In the genomic region with DNA sequence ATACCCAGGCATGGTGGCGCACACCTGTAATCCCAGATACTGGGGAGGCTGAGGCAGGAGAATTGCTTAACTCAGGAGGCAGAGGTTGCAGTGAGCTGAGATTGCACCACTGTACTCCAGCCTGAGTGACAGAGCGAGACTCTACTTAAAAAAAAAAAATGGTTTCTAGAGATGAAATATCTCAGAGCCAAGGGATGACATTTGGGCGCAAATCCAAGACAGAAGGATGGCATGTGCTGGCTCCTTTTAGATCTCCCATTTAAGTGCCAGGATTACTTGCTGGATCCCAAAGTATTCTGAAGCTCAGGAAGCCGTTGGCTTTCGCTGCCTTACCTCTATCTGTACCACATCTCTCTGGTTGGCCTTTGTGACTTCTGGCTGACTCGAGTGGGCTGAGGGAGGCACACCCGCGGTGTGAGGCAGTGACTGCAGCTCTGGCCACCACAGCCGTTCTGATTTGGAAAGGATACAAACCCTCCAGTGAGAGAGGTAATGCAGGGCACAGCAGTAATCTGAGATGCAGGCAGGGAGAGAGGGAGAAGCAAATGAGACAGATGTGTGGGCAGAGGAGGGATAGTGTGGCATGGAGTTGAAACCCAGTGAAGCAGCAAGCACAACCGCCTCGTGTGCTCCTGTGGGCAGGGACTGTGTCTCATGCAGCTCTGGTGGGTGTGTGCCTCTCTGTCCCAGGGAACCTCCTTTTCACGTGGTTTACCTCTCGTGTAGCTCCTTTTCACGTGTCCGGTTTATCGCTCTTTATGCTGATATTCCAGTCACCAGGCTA, we compare ENCODE assay signal across 13 cellular contexts. TPM values are rescaled to one million over a fixed set of nuclear protein-coding genes. Genes with fewer than 3 reads are reported as not detected.
DNase-seq lines count a peak whose midpoint lies in the region; ATAC-seq, FAIRE-seq and TF ChIP-seq lines count a peak whose summit lies in the region.
"Had no signal": no experiment of that assay in that cellular context is flagged by ENCODE, and none has a peak within 500 bp of the region (broad histone marks: within the 10 kb centered on the region; RNA-seq: fewer than 3 reads in every experiment).

No MANE protein-coding gene starts in this region.

- peaks cover 0 to 4% (median 0%) of the 10 kb centered on the region in 4 experiments; a peak in 2 of 7 replicates for H3K4me1 ChIP-seq in H1 (replicated peaks in 1 of 4; ENCODE audit: control insufficient read depth in 3 of 4, insufficient read depth in 4 of 4, low read length in 3 of 4)
- peaks cover 59% of the 10 kb centered on the region for H3K4me1 ChIP-seq in mucosa of stomach (ENCODE audit: control insufficient read depth, insufficient read depth, low read length)
- H3K4me1 ChIP-seq in esophagus squamous epithelium: peaks cover 9 to 17% (median 14%) of the 10 kb centered on the region in 3 donors

- TF ChIP-seq POLR2A in H1 (IDR thresholded peaks at IDR 0.05; ENCODE audit: control extremely low read depth in 1 of 2, low read depth in 2 of 2, low read length in 2 of 2) (no peak), esophagus squamous epithelium (IDR thresholded peaks at IDR 0.05) (no peak)

- POLR2A ChIA-PET in H1 (lab: Charles Lee; ENCODE audit: partially characterized antibody): no interaction called here

- no peak overlapping the region for H3K27ac ChIP-seq in H1 (ENCODE audit: low read depth, low read length)
- no peak overlapping the region for H3K27ac ChIP-seq in esophagus squamous epithelium

- no peak overlapping the region for H2AFZ ChIP-seq in H1 (ENCODE audit: low read length)

- no peak for FAIRE-seq in H1 (lab: Jason Lieb, UNC)

- no peak overlapping the region for H2BK15ac ChIP-seq in H1 (ENCODE audit: low read length)

- H3K36me3 ChIP-seq in H1 (ENCODE audit: control insufficient read depth in 2 of 4, insufficient read depth in 4 of 4, low read length in 3 of 4) (no peaks in the 10 kb centered on the region), mucosa of stomach (ENCODE audit: control insufficient read depth, insufficient read depth, low read length) (no peaks in the 10 kb centered on the region), esophagus squamous epithelium (no peaks in the 10 kb centered on the region)
- H3K36me3 ChIP-seq: upper lobe of left lung had no signal

- H4K91ac ChIP-seq in H1 (replicated peaks; ENCODE audit: insufficient read length, low read length): no peak overlapping the region

- peak; percentile 36 for DNase-seq in COLO668 (lab: John Stamatoyannopoulos, UW; ENCODE audit: unreplicated experiment)
- peak; percentile 74 for DNase-seq in NCI-H2029 treated with DMSO at 0.1 percent for 48 hours (lab: John Stamatoyannopoulos, UW)
- no peak for DNase-seq in H1 (ENCODE audit: low read depth in 1 of 2, low spot score in 2 of 2)
- no peak for DNase-seq in activated CD8-positive, alpha-beta memory T cell treated with anti-CD3 and anti-CD28 coated beads, Interleukin-2, amount 10 ng/mL, durations not matched to agents 7 days and 5 days
- no peak for DNase-seq in esophagus squamous epithelium (lab: John Stamatoyannopoulos, UW)
- DNase-seq in NCI-H345 treated with DMSO at 0.1 percent for 48 hours (lab: John Stamatoyannopoulos, UW; ENCODE audit: unreplicated experiment): no peak
- DNase-seq: activated effector memory CD4-positive, alpha-beta T cell treated with Interleukin-2 at 50 U/mL for 16 hours; MM.1S; NCI-H748 treated with DMSO at 0.1 percent for 48 hours; T1000; upper lobe of left lung had no signal

- H3K79me2 ChIP-seq in H1 (ENCODE audit: control insufficient read depth in 1 of 2, insufficient read depth in 2 of 2, low read length in 2 of 2): no peaks in the 10 kb centered on the region; a peak in 1 of 4 replicates

- no peak overlapping the region for H4K8ac ChIP-seq in H1 (ENCODE audit: extremely low read depth, insufficient read depth, low read length)

- TF ChIP-seq RAD21 in H1 (IDR thresholded peaks at IDR 0.05 in 1 of 2, conservative IDR thresholded peaks at IDR 0.05 in 1 of 2; ENCODE audit: low read depth in 2 of 2, low read length in 2 of 2): no peak

- H3K79me1 ChIP-seq in H1 (ENCODE audit: low read depth, low read length): no peaks in the 10 kb centered on the region; the same call in 1 of the 2 replicates

- H3K4me2 ChIP-seq in H1 (ENCODE audit: insufficient read depth in 1 of 2, low read depth in 2 of 2, low read length in 2 of 2): no peak overlapping the region

- no peak overlapping the region for H3K23ac ChIP-seq in H1 (ENCODE audit: insufficient read length)

- no peak overlapping the region for H3K9ac ChIP-seq in H1 (replicated peaks in 1 of 4; ENCODE audit: extremely low read depth in 1 of 4, low read depth in 3 of 4, low read length in 3 of 4)
- peak overlapping the region; percentile 32 for H3K9ac ChIP-seq in mucosa of stomach (ENCODE audit: low read length)

- CTCF ChIA-PET in H1 (lab: Charles Lee; ENCODE audit: partially characterized antibody): interaction anchor here (0.6 to 4.3 kb wide), 8 partner anchors 10 to 493 kb away, joined by 3 to 28 read pairs (median 4); no protein-coding TSS in a partner anchor
- CTCF ChIA-PET in activated CD8-positive, alpha-beta memory T cell treated with anti-CD3 and anti-CD28 coated beads, Interleukin-2, amount 10 ng/mL, durations not matched to agents 7 days and 5 days (lab: Charles Lee): interaction anchor here (0.7 to 4.6 kb wide), 5 partner anchors 9 to 90 kb away, joined by 3 to 37 read pairs (median 5); no protein-coding TSS in a partner anchor

- ATAC-seq in activated CD8-positive, alpha-beta memory T cell treated with anti-CD3 and anti-CD28 coated beads, Interleukin-2, amount 10 ng/mL, durations not matched to agents 7 days and 5 days: no peak
- ATAC-seq in HG02884 (IDR thresholded peaks at IDR 0.05; ENCODE audit: unreplicated experiment): no peak

- H2BK120ac ChIP-seq in H1 (replicated peaks; ENCODE audit: low read depth, low read length): no peak overlapping the region

- 90% methylated on average over 16 of the region's 16 CpGs; no CpG with 5 or more reads in 1 of the 2 experiments for WGBS in H1 (ENCODE audit: extremely low coverage in 1 of 2, insufficient coverage in 1 of 2, insufficient read length in 1 of 2, insufficient replicate concordance in 2 of 2, low coverage in 1 of 2, low lambda C conversion rate in 2 of 2, missing lambda C conversion rate in 1 of 2), 2 experiments
- 73 to 74% methylated on average over 12 to 15 of the region's 16 CpGs for WGBS in esophagus squamous epithelium, 2 donors

- H3K4me3 ChIP-seq in H1 (ENCODE audit: extremely low read depth in 1 of 4, insufficient read depth in 2 of 4, low read depth in 3 of 4, low read length in 4 of 4) (no peak overlapping the region), mucosa of stomach (ENCODE audit: low read length) (no peak overlapping the region), esophagus squamous epithelium (no peak overlapping the region)
- H3K4me3 ChIP-seq: upper lobe of left lung had no signal

- H3K14ac ChIP-seq in H1 (ENCODE audit: insufficient read length): no peak overlapping the region

- TF ChIP-seq CTCF in H1 (IDR thresholded peaks at IDR 0.05; ENCODE audit: control extremely low read depth in 1 of 3, insufficient read depth in 1 of 3, low read depth in 1 of 3, low read length in 3 of 3) (no peak), esophagus squamous epithelium (IDR thresholded peaks at IDR 0.05) (no peak)

- H3K27ac Mint-ChIP-seq in activated CD8-positive, alpha-beta memory T cell treated with anti-CD3 and anti-CD28 coated beads, Interleukin-2, amount 10 ng/mL, durations not matched to agents 7 days and 5 days: no peak overlapping the region

- H3K27me3 Mint-ChIP-seq in activated CD8-positive, alpha-beta memory T cell treated with anti-CD3 and anti-CD28 coated beads, Interleukin-2, amount 10 ng/mL, durations not matched to agents 7 days and 5 days: peaks cover 42% of the 10 kb centered on the region

- peaks cover 4% of the 10 kb centered on the region; the same call in 1 of the 2 replicates for H3K23me2 ChIP-seq in H1 (ENCODE audit: low read depth, low read length)

- H3K18ac ChIP-seq in H1 (ENCODE audit: extremely low read depth, low read length): no peak overlapping the region

- no peak overlapping the region for H3K4me3 Mint-ChIP-seq in activated CD8-positive, alpha-beta memory T cell treated with anti-CD3 and anti-CD28 coated beads, Interleukin-2, amount 10 ng/mL, durations not matched to agents 7 days and 5 days

- no peak overlapping the region for H3K56ac ChIP-seq in H1 (replicated peaks; ENCODE audit: insufficient read length, low read depth, low read length)

- H2BK12ac ChIP-seq in H1 (ENCODE audit: low read depth, low read length): 0 out of 2 replicates have a peak overlapping the region, but pooled peaks have one; percentile 69

- no peak overlapping the region for H3K4ac ChIP-seq in H1 (replicated peaks; ENCODE audit: insufficient read length, low read depth, low read length)

- no peak overlapping the region; the same call in 1 of the 2 replicates for H2AK5ac ChIP-seq in H1 (ENCODE audit: low read depth, low read length)

- H2BK5ac ChIP-seq in H1 (ENCODE audit: low read depth, low read length): no peak overlapping the region

- H4K20me1 ChIP-seq in H1 (replicated peaks in 1 of 2; ENCODE audit: control insufficient read depth in 1 of 2, insufficient read depth in 2 of 2, low read length in 2 of 2): peaks cover 3 to 9% of the 10 kb centered on the region in 2 experiments

- no peak overlapping the region for H4K5ac ChIP-seq in H1 (ENCODE audit: insufficient read length, low read depth, low read length)

- intact Hi-C loops in esophagus squamous epithelium (cut with DNase I): no loop called here

- no peak for TF ChIP-seq EP300 in H1 (IDR thresholded peaks at IDR 0.05; ENCODE audit: borderline replicate concordance in 1 of 2, low read depth in 2 of 2, low read length in 2 of 2)

- no peak overlapping the region for H2BK20ac ChIP-seq in H1 (ENCODE audit: low read length)

- H3K27me3 ChIP-seq in H1 (replicated peaks in 1 of 4; ENCODE audit: control insufficient read depth in 3 of 4, extremely low read depth in 1 of 4, insufficient read depth in 3 of 4, low read length in 3 of 4) (peaks cover 0 to 20% (median 8%) of the 10 kb centered on the region in 4 experiments; a peak in 5 of 7 replicates), mucosa of stomach (ENCODE audit: control insufficient read depth, insufficient read depth, low read length) (no peaks in the 10 kb centered on the region), esophagus squamous epithelium (peaks cover 0 to 34% (median 0%) of the 10 kb centered on the region in 4 donors)

- no peaks in the 10 kb centered on the region for H3K9me3 ChIP-seq in H1 (ENCODE audit: insufficient read depth in 2 of 2, low read depth in 1 of 2, low read length in 1 of 2)
- H3K9me3 ChIP-seq in mucosa of stomach (ENCODE audit: control insufficient read depth, low read length): no peaks in the 10 kb centered on the region
- H3K9me3 ChIP-seq in esophagus squamous epithelium: no peaks in the 10 kb centered on the region
- H3K9me3 ChIP-seq: upper lobe of left lung had no signal

- peaks cover 16% of the 10 kb centered on the region for H3K4me1 Mint-ChIP-seq in activated CD8-positive, alpha-beta memory T cell treated with anti-CD3 and anti-CD28 coated beads, Interleukin-2, amount 10 ng/mL, durations not matched to agents 7 days and 5 days

- H3K36me3 Mint-ChIP-seq in activated CD8-positive, alpha-beta memory T cell treated with anti-CD3 and anti-CD28 coated beads, Interleukin-2, amount 10 ng/mL, durations not matched to agents 7 days and 5 days: no peaks in the 10 kb centered on the region

- H3K9me3 Mint-ChIP-seq in activated CD8-positive, alpha-beta memory T cell treated with anti-CD3 and anti-CD28 coated beads, Interleukin-2, amount 10 ng/mL, durations not matched to agents 7 days and 5 days (ENCODE audit: low read depth): no peaks in the 10 kb centered on the region

RNA-seq across cellular contexts. Expression of gene B4GALNT3, which starts 4.9 kb away (rescaled TPM):
- total RNA-seq in H1 (2021; fragmentation: NEBNext Ultra II Directional; extraction: Animal tissue kit (Norgen Biotek cat#: 25700)): 20.3 and 20.4 TPM in 2 replicates
- 12.5 and 14.9 TPM in 2 replicates for polyA plus RNA-seq in H1 (2011; rRNA removed)
- 15.8 TPM for polyA plus RNA-seq in H1 (2011; cell fraction: cytosol; rRNA removed)
- polyA plus RNA-seq in H1 (2011; cell fraction: nucleus; rRNA removed): 43.4 TPM
- 11.3 to 19.6 TPM (median 15.5 TPM) in 4 replicates for polyA plus RNA-seq in H1 (2012, experiment 1 of 2)
- polyA plus RNA-seq in H1 (2012, experiment 2 of 2): 10.1 TPM
- 15.8 TPM for polyA plus RNA-seq in H1 (2013, experiment 1 of 2)
- polyA plus RNA-seq in H1 (2013, experiment 2 of 2): 16.0 TPM
- 24.2 and 30.9 TPM in 2 replicates for polyA minus RNA-seq in H1 (2011; rRNA and poly(A)+ RNA removed)
- polyA minus RNA-seq in H1 (2011; cell fraction: cytosol; rRNA and poly(A)+ RNA removed): 7.3 TPM
- polyA minus RNA-seq in H1 (2011; cell fraction: nucleus; rRNA and poly(A)+ RNA removed): 13.1 TPM
- total RNA-seq in activated CD8-positive, alpha-beta memory T cell treated with anti-CD3 and anti-CD28 coated beads, Interleukin-2, amount 10 ng/mL, durations not matched to agents 7 days and 5 days: under 1 TPM; 0.37 to 0.64 TPM
- total RNA-seq in esophagus squamous epithelium: 10 to 100 TPM in 3 of 4 donors, 1 to 10 TPM in 1; 9.7 to 45.3 (median 18.4) TPM

Comparison
In these comparisons a context has a peak if more than half of its experiments do, and no peak if none do; other contexts are left out.
1. DNase-seq: peak in COLO668 (single experiment) and NCI-H2029 treated with DMSO at 0.1 percent for 48 hours (single experiment); none in H1 (0 of 2), activated CD8-positive, alpha-beta memory T cell treated with anti-CD3 and anti-CD28 coated beads, Interleukin-2, amount 10 ng/mL, durations not matched to agents 7 days and 5 days (single experiment), esophagus squamous epithelium (single experiment) and NCI-H345 treated with DMSO at 0.1 percent for 48 hours (single experiment).
2. RNA of gene B4GALNT3, which starts 4.9 kb away (total RNA-seq): 9.7 to 45.3 TPM in esophagus squamous epithelium and 20.3 to 20.4 TPM in H1; 0.37 to 0.64 TPM in activated CD8-positive, alpha-beta memory T cell treated with anti-CD3 and anti-CD28 coated beads, Interleukin-2, amount 10 ng/mL, durations not matched to agents 7 days and 5 days; every median in the first group is over 4 times any median in the second.